Comparison of ENCODE assay signal across 11 cellular contexts in genomic region chr17:74282587-74283370, GRCh38. TPM values are rescaled to one million over a fixed set of nuclear protein-coding genes. Genes with fewer than 3 reads are reported as not detected.
DNase-seq lines count a peak whose midpoint lies in the region; ATAC-seq and TF ChIP-seq lines count a peak whose summit lies in the region.
"Had no signal": no experiment of that assay in that cellular context is flagged by ENCODE, and none has a peak within 500 bp of the region (broad histone marks: within the 10 kb centered on the region; RNA-seq: fewer than 3 reads in every experiment).

No MANE protein-coding gene starts in this region.

- TF ChIP-seq RAD21 in HCT116 (IDR thresholded peaks at IDR 0.05; ENCODE audit: low read depth): no peak

- peak overlapping the region; percentile 42 for H2AFZ ChIP-seq in HCT116 (ENCODE audit: low read depth, low read length, poor library complexity, severe bottlenecking)

- no peaks in the 10 kb centered on the region for H3K27me3 ChIP-seq in HCT116 (ENCODE audit: insufficient read depth, low read length)
- peaks cover 0 to 38% (median 0%) of the 10 kb centered on the region in 4 donors for H3K27me3 ChIP-seq in esophagus muscularis mucosa

- TF ChIP-seq CTCF in HCT116 (IDR thresholded peaks at IDR 0.05 in 2 of 3, conservative IDR thresholded peaks at IDR 0.05 in 1 of 3; ENCODE audit: borderline replicate concordance in 1 of 3, insufficient read depth in 1 of 3, low read depth in 2 of 3, low read length in 2 of 3) (no peak), esophagus muscularis mucosa (IDR thresholded peaks at IDR 0.05) (no peak)

- BruUV-seq in HCT116 (replicated peaks; lab: Mats Ljungman, UMichigan): no TSS peak

- DNase-seq in HCT116 (ENCODE audit: low read depth, low spot score) (no peak), T-helper 2 cell (peak in 4 of 5 experiments; percentile 29 to 90 (median 56)), Ammon's horn (ENCODE audit: low spot score) (no peak), esophagus muscularis mucosa (ENCODE audit: extremely low spot score) (no peak), RKO (ENCODE audit: low spot score) (no peak), sciatic nerve (ENCODE audit: low spot score) (no peak)
- peak; percentile 69 for DNase-seq in activated naive CD8-positive, alpha-beta T cell treated with anti-CD3 and anti-CD28 coated beads, Interleukin-2, amount 50 U/mL, for 24 hours
- DNase-seq in stimulated activated CD4-positive, alpha-beta T cell treated with anti-CD3 and anti-CD28 coated beads, TNF-alpha, amount 100 ng/mL, for 48 hours (ENCODE audit: low read depth in 3 of 3): peak; percentile 31 to 66 (median 53)
- DNase-seq: anterior cingulate cortex, psoas muscle had no signal

- H3K36me3 ChIP-seq in HCT116 (ENCODE audit: control insufficient read depth in 1 of 2, insufficient read depth in 2 of 2, low read length in 2 of 2): no peaks in the 10 kb centered on the region
- H3K36me3 ChIP-seq in esophagus muscularis mucosa: no peaks in the 10 kb centered on the region

- peak overlapping the region; percentile 39 for H3K4me2 ChIP-seq in HCT116 (ENCODE audit: low read length)

- no peaks in the 10 kb centered on the region for H3K9me2 ChIP-seq in HCT116 (ENCODE audit: insufficient read depth)

- POLR2A ChIA-PET in HCT116 (lab: Charles Lee): no interaction called here

- TF ChIP-seq EP300 in esophagus muscularis mucosa (IDR thresholded peaks at IDR 0.05): no peak

- no peak overlapping the region for H3K27ac ChIP-seq in HCT116 (ENCODE audit: low read depth, low read length)
- H3K27ac ChIP-seq in esophagus muscularis mucosa (replicated peaks in 1 of 4): no peak overlapping the region
- H3K27ac ChIP-seq: psoas muscle had no signal

- H3K79me2 ChIP-seq in HCT116 (ENCODE audit: insufficient read depth, low read length): no peaks in the 10 kb centered on the region

- peaks cover 5 to 10% of the 10 kb centered on the region in 2 experiments; a peak in 3 of 4 replicates for H3K4me1 ChIP-seq in HCT116 (ENCODE audit: control insufficient read depth in 1 of 2, insufficient read depth in 2 of 2, low read length in 2 of 2)
- H3K4me1 ChIP-seq in esophagus muscularis mucosa: peaks cover 0 to 8% (median 3%) of the 10 kb centered on the region in 4 donors
- H3K4me1 ChIP-seq: psoas muscle had no signal

- H3K27ac Mint-ChIP-seq in activated naive CD8-positive, alpha-beta T cell treated with anti-CD3 and anti-CD28 coated beads, Interleukin-2, amount 50 U/mL, for 24 hours: peak overlapping the region; percentile 94

- H3K9me3 Mint-ChIP-seq in activated naive CD8-positive, alpha-beta T cell treated with anti-CD3 and anti-CD28 coated beads, Interleukin-2, amount 50 U/mL, for 24 hours: no peaks in the 10 kb centered on the region

- RAD21 ChIA-PET in HCT116 (lab: Charles Lee; ENCODE audit: low non-redundant PET in 1 of 2, low total read pairs in 2 of 2, uncharacterized antibody in 2 of 2, unreplicated experiment in 2 of 2): no interaction called here

- no peaks in the 10 kb centered on the region for H4K20me1 ChIP-seq in HCT116 (ENCODE audit: insufficient read depth)

- WGBS in esophagus muscularis mucosa: 74% methylated on average over 9 of the region's 9 CpGs

- intact Hi-C loops in HCT116 (cut with micrococcal nuclease): no loop called here
- intact Hi-C loops in esophagus muscularis mucosa (cut with DNase I): no loop called here
- intact Hi-C loops in sciatic nerve (cut with DNase I): no loop called here

- H3K4me3 ChIP-seq in HCT116 (replicated peaks in 1 of 2; ENCODE audit: low read depth in 1 of 2, low read length in 2 of 2) (no peak overlapping the region), esophagus muscularis mucosa (no peak overlapping the region)
- H3K4me3 ChIP-seq: psoas muscle had no signal

- H3K36me3 Mint-ChIP-seq in activated naive CD8-positive, alpha-beta T cell treated with anti-CD3 and anti-CD28 coated beads, Interleukin-2, amount 50 U/mL, for 24 hours (ENCODE audit: low read depth): no peaks in the 10 kb centered on the region

- H3K9me3 ChIP-seq in HCT116 (ENCODE audit: control insufficient read depth in 1 of 2, insufficient read depth in 1 of 2, low read depth in 1 of 2, low read length in 2 of 2) (no peaks in the 10 kb centered on the region), esophagus muscularis mucosa (no peaks in the 10 kb centered on the region)
- H3K9me3 ChIP-seq: psoas muscle had no signal

- peaks cover 62% of the 10 kb centered on the region for H3K4me1 Mint-ChIP-seq in activated naive CD8-positive, alpha-beta T cell treated with anti-CD3 and anti-CD28 coated beads, Interleukin-2, amount 50 U/mL, for 24 hours

- H3K4me3 Mint-ChIP-seq in activated naive CD8-positive, alpha-beta T cell treated with anti-CD3 and anti-CD28 coated beads, Interleukin-2, amount 50 U/mL, for 24 hours: peak overlapping the region; percentile 41

- no peaks in the 10 kb centered on the region for H3K27me3 Mint-ChIP-seq in activated naive CD8-positive, alpha-beta T cell treated with anti-CD3 and anti-CD28 coated beads, Interleukin-2, amount 50 U/mL, for 24 hours

- H3K9ac ChIP-seq in HCT116 (ENCODE audit: low read length): no peak overlapping the region

- TF ChIP-seq POLR2A in HCT116 (IDR thresholded peaks at IDR 0.05; ENCODE audit: borderline replicate concordance, extremely low read depth, insufficient read depth, insufficient read length) (no peak), esophagus muscularis mucosa (IDR thresholded peaks at IDR 0.05; ENCODE audit: low read depth) (no peak)

- CTCF ChIA-PET in HCT116 (lab: Charles Lee): interaction anchor here (1.1 to 2.2 kb wide), 2 partner anchors 13 to 78 kb away, joined by 4 to 9 read pairs; partner anchors contain the start of gene BTBD17

- ATAC-seq in HCT116: peak; percentile 47
- peak; percentile 72 for ATAC-seq in activated naive CD8-positive, alpha-beta T cell treated with anti-CD3 and anti-CD28 coated beads, Interleukin-2, amount 50 U/mL, for 24 hours
- ATAC-seq in sciatic nerve: no peak
- ATAC-seq: psoas muscle had no signal

TF ChIP-seq in HCT116, 20 proteins besides CTCF, POLR2A, EP300 and RAD21 (continues in another document):
- TF ChIP-seq MAX (IDR thresholded peaks at IDR 0.05): no peak
- TF ChIP-seq EZH2phosphoT487 (IDR thresholded peaks at IDR 0.05; ENCODE audit: borderline replicate concordance): no peak
- TF ChIP-seq SP1 (IDR thresholded peaks at IDR 0.05; ENCODE audit: low read depth): no peak
- no peak for TF ChIP-seq ZBTB33 (IDR thresholded peaks at IDR 0.05; ENCODE audit: extremely low read depth, insufficient replicate concordance, low read length)
- no peak for TF ChIP-seq POLR2AphosphoS5 (IDR thresholded peaks at IDR 0.05; ENCODE audit: low read depth, low read length)
- TF ChIP-seq JUND (IDR thresholded peaks at IDR 0.05): 0 out of 2 replicates have a peak, but pooled peaks have one; percentile 15
- no peak for TF ChIP-seq CBX3 (IDR thresholded peaks at IDR 0.05; ENCODE audit: low read depth)
- no peak for TF ChIP-seq CEBPB (IDR thresholded peaks at IDR 0.05; ENCODE audit: low read depth)
- TF ChIP-seq REST (IDR thresholded peaks at IDR 0.05; ENCODE audit: low read depth): no peak
- no peak for TF ChIP-seq EZH2 (IDR thresholded peaks at IDR 0.05)
- TF ChIP-seq SIN3A (IDR thresholded peaks at IDR 0.05; ENCODE audit: low read depth): no peak

RNA-seq across cellular contexts. Expression of gene DNAI2, which starts 8.7 kb away (rescaled TPM):
- total RNA-seq in HCT116 (2021; ENCODE audit: unreplicated experiment) (not detected), esophagus muscularis mucosa (not detected), sciatic nerve (not detected)
- not detected in 2 replicates for polyA plus RNA-seq in HCT116 (2012)
- total RNA-seq: NCI-H460, psoas muscle had no signal
- polyA plus RNA-seq: psoas muscle had no signal

RNA-seq across cellular contexts. Expression of gene KIF19, which starts 43.2 kb away (rescaled TPM):
- total RNA-seq in HCT116 (2021; ENCODE audit: unreplicated experiment) (0.15 TPM), esophagus muscularis mucosa (1 to 10 TPM in 3 of 4 donors, under 1 TPM in 1; under 0.01 to 3.8 (median 1.3) TPM), sciatic nerve (55.2 TPM)
- polyA plus RNA-seq in HCT116 (2012): 0.06 and 0.18 TPM in 2 replicates
- total RNA-seq: NCI-H460 had no signal

Comparison
In these comparisons a context has a peak if more than half of its experiments do, and no peak if none do; other contexts are left out.
1. DNase-seq: peak in T-helper 2 cell (4 of 5), activated naive CD8-positive, alpha-beta T cell treated with anti-CD3 and anti-CD28 coated beads, Interleukin-2, amount 50 U/mL, for 24 hours (single experiment) and stimulated activated CD4-positive, alpha-beta T cell treated with anti-CD3 and anti-CD28 coated beads, TNF-alpha, amount 100 ng/mL, for 48 hours (3 of 3); none in HCT116 (single experiment), Ammon's horn (single experiment), esophagus muscularis mucosa (single experiment), RKO (single experiment) and sciatic nerve (single experiment).
2. RNA of gene KIF19, which starts 43.2 kb away (total RNA-seq): 55.2 TPM in sciatic nerve (single experiment); under 0.01 to 3.8 TPM in esophagus muscularis mucosa and 0.15 TPM in HCT116 (single experiment); every median in the first group is over 10 times any median in the second.